Comparison of ENCODE assay signal across 8 cellular contexts in genomic region chr9:96413312-96414221, GRCh38. TPM values are rescaled to one million over a fixed set of nuclear protein-coding genes. Genes with fewer than 3 reads are reported as not detected.
DNase-seq lines count a peak whose midpoint lies in the region; ATAC-seq and TF ChIP-seq lines count a peak whose summit lies in the region.

No MANE protein-coding gene starts in this region.

- H3K36me3 Mint-ChIP-seq in T-helper 1 cell treated with Interleukin-12 subunit alpha and Interleukin-12 subunit beta and Interleukin-4 antibody, amounts not matched to agents 30 μg/mL and 1 μg/mL, for 36 hours (ENCODE audit: low read depth), result peaks cover 10% of the 10 kb centered on the region
- H3K36me3 Mint-ChIP-seq in activated B cell treated with CpG ODN at 0.5 μM for 24 hours (ENCODE audit: low read depth), result no peaks in the 10 kb centered on the region
- no peaks in the 10 kb centered on the region for H3K36me3 Mint-ChIP-seq in naive thymus-derived CD8-positive, alpha-beta T cell

- intact Hi-C loops in activated B cell treated with CpG ODN at 0.5 μM for 24 hours (cut with micrococcal nuclease), result loop anchor here (1.0 to 10.0 kb wide), 3 partner anchors 30 to 1096 kb away; partner anchors contain the start of genes FANCC and SLC35D2

- peaks cover 25% of the 10 kb centered on the region for H3K36me3 ChIP-seq in BE2C

- H3K9me3 Mint-ChIP-seq in T-helper 1 cell treated with Interleukin-12 subunit alpha and Interleukin-12 subunit beta and Interleukin-4 antibody, amounts not matched to agents 30 μg/mL and 1 μg/mL, for 36 hours, result no peaks in the 10 kb centered on the region
- H3K9me3 Mint-ChIP-seq in activated B cell treated with CpG ODN at 0.5 μM for 24 hours, result no peaks in the 10 kb centered on the region
- H3K9me3 Mint-ChIP-seq in naive thymus-derived CD8-positive, alpha-beta T cell, result no peaks in the 10 kb centered on the region

- no peaks in the 10 kb centered on the region for H3K27me3 ChIP-seq in BE2C

- CTCF ChIA-PET in activated B cell treated with CpG ODN at 0.5 μM for 24 hours (lab: Charles Lee), result interaction anchor here (1.5 to 1.7 kb wide), 3 partner anchors 15 to 154 kb away, joined by 4 to 10 read pairs (median 6); no protein-coding TSS in a partner anchor

- DNase-seq in T-helper 1 cell (no peak), KG1 (lab: John Stamatoyannopoulos, UW) (peak; percentile 48), activated B cell treated with CpG ODN at 0.5 μM for 24 hours (no peak), BE2C (no peak)
- peak in 4 of 10 donors; percentile 5 to 32 (median 18) for DNase-seq in naive thymus-derived CD8-positive, alpha-beta T cell

- TF ChIP-seq CTCF in activated B cell treated with CpG ODN at 0.5 μM for 24 hours (IDR thresholded peaks at IDR 0.05), result no peak
- no peak for TF ChIP-seq CTCF in BE2C (IDR thresholded peaks at IDR 0.05; ENCODE audit: low read depth, low read length)

- H3K4me1 ChIP-seq in BE2C, result no peaks in the 10 kb centered on the region

- ATAC-seq in activated B cell treated with CpG ODN at 0.5 μM for 24 hours (ENCODE audit: low read depth) (peak; percentile 33), HG03139 (IDR thresholded peaks at IDR 0.05; ENCODE audit: unreplicated experiment) (no peak), HG02870 (IDR thresholded peaks at IDR 0.05; ENCODE audit: unreplicated experiment) (no peak)
- no peak for ATAC-seq in naive thymus-derived CD8-positive, alpha-beta T cell

- H3K4me1 Mint-ChIP-seq in T-helper 1 cell treated with Interleukin-12 subunit alpha and Interleukin-12 subunit beta and Interleukin-4 antibody, amounts not matched to agents 30 μg/mL and 1 μg/mL, for 36 hours (ENCODE audit: low read depth), result peaks cover 39% of the 10 kb centered on the region
- peaks cover 37% of the 10 kb centered on the region for H3K4me1 Mint-ChIP-seq in activated B cell treated with CpG ODN at 0.5 μM for 24 hours
- H3K4me1 Mint-ChIP-seq in naive thymus-derived CD8-positive, alpha-beta T cell, result peaks cover 15 to 44% (median 40%) of the 10 kb centered on the region in 4 donors

- H3K4me3 Mint-ChIP-seq in T-helper 1 cell treated with Interleukin-12 subunit alpha and Interleukin-12 subunit beta and Interleukin-4 antibody, amounts not matched to agents 30 μg/mL and 1 μg/mL, for 36 hours, result peak overlapping the region; percentile 74
- H3K4me3 Mint-ChIP-seq in activated B cell treated with CpG ODN at 0.5 μM for 24 hours, result peak overlapping the region; percentile 82
- H3K4me3 Mint-ChIP-seq in naive thymus-derived CD8-positive, alpha-beta T cell, result peak overlapping the region; percentile 68 to 87 (median 82)

- H3K27ac Mint-ChIP-seq in T-helper 1 cell treated with Interleukin-12 subunit alpha and Interleukin-12 subunit beta and Interleukin-4 antibody, amounts not matched to agents 30 μg/mL and 1 μg/mL, for 36 hours, result peak overlapping the region; percentile 85
- peak overlapping the region; percentile 92 for H3K27ac Mint-ChIP-seq in activated B cell treated with CpG ODN at 0.5 μM for 24 hours
- H3K27ac Mint-ChIP-seq in naive thymus-derived CD8-positive, alpha-beta T cell, result peak overlapping the region; percentile 81 to 93 (median 92)

- no peak overlapping the region for H3K4me3 ChIP-seq in BE2C (ENCODE audit: low read depth, low read length)

- no peaks in the 10 kb centered on the region for H3K9me3 ChIP-seq in BE2C

- H3K27me3 Mint-ChIP-seq in T-helper 1 cell treated with Interleukin-12 subunit alpha and Interleukin-12 subunit beta and Interleukin-4 antibody, amounts not matched to agents 30 μg/mL and 1 μg/mL, for 36 hours (ENCODE audit: low read depth), result no peaks in the 10 kb centered on the region
- H3K27me3 Mint-ChIP-seq in activated B cell treated with CpG ODN at 0.5 μM for 24 hours, result no peaks in the 10 kb centered on the region
- peaks cover 0 to 2% (median 0%) of the 10 kb centered on the region in 5 donors for H3K27me3 Mint-ChIP-seq in naive thymus-derived CD8-positive, alpha-beta T cell

- POLR2A ChIA-PET in activated B cell treated with CpG ODN at 0.5 μM for 24 hours (lab: Charles Lee), result interaction anchor here (0.6 to 2.2 kb wide), 7 partner anchors 30 to 538 kb away, joined by 3 to 14 read pairs (median 3); partner anchors contain the start of genes ERCC6L2, HABP4 and SLC35D2
- POLR2A ChIA-PET in naive thymus-derived CD8-positive, alpha-beta T cell (lab: Charles Lee), result interaction anchor here (0.6 to 2.2 kb wide), 10 partner anchors 14 to 86 kb away, joined by 3 to 45 read pairs (median 4); partner anchors contain the start of genes HABP4 and SLC35D2

RNA-seq across cellular contexts. Expression of gene ZNF367, which starts 4.6 kb away (rescaled TPM):
- 4.0 and 4.3 TPM in 2 replicates for total RNA-seq in activated B cell treated with CpG ODN at 0.5 μM for 24 hours
- 1 to 10 TPM; 7.5 to 7.6 TPM for total RNA-seq in naive thymus-derived CD8-positive, alpha-beta T cell
- polyA plus RNA-seq in naive thymus-derived CD8-positive, alpha-beta T cell, result 1 to 10 TPM in 1 of 3 donors, under 1 TPM in 2; 0.82 to 2.2 (median 0.97) TPM
- polyA plus RNA-seq in BE2C (2012; ENCODE audit: insufficient read depth, insufficient read length, low read depth), result 1.1 TPM

RNA-seq across cellular contexts. Expression of gene SLC35D2, which starts 30.1 kb away (rescaled TPM):
- total RNA-seq in activated B cell treated with CpG ODN at 0.5 μM for 24 hours, result 9.3 and 10.9 TPM in 2 replicates
- total RNA-seq in naive thymus-derived CD8-positive, alpha-beta T cell, result 10 to 100 TPM; 25.4 to 25.6 TPM
- polyA plus RNA-seq in naive thymus-derived CD8-positive, alpha-beta T cell, result 10 to 100 TPM; 17.0 to 21.5 (median 20.0) TPM
- 22.0 TPM for polyA plus RNA-seq in BE2C (2012; ENCODE audit: insufficient read depth, insufficient read length, low read depth)

RNA-seq across cellular contexts. Expression of gene HABP4, which starts 36.4 kb away (rescaled TPM):
- 8.1 TPM in 2 replicates for total RNA-seq in activated B cell treated with CpG ODN at 0.5 μM for 24 hours
- total RNA-seq in naive thymus-derived CD8-positive, alpha-beta T cell, result 10 to 100 TPM; 30.8 to 31.4 TPM
- polyA plus RNA-seq in naive thymus-derived CD8-positive, alpha-beta T cell, result 10 to 100 TPM; 13.5 to 31.8 (median 14.3) TPM
- 13.7 TPM for polyA plus RNA-seq in BE2C (2012; ENCODE audit: insufficient read depth, insufficient read length, low read depth)
